In the genomic region with DNA sequence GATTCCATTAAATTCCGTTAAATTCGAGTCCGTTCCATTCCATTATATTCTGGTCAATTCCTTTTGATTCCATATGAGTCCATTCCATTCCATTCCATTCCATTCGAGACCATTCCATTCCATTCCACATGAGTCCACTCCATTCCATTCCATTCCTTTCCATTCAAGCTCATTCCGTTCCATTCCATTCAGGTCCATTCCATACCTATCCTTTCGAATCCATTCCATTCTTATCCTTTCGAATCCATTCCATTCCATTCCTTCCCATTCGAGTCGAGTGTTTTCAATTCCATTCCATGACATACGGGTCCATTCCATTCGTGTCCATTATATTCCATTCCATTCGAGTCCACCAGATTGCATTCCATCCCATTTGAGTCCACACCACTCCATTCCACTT, we compare ENCODE assay signal across 26 cellular contexts.
"Had no signal": no experiment of that assay in that cellular context is flagged by ENCODE, and none has a peak within 500 bp of the region (broad histone marks: within the 10 kb centered on the region; RNA-seq: fewer than 3 reads in every experiment).

No MANE protein-coding gene starts in this region.

- H3K4me1 ChIP-seq: ascending aorta, breast epithelium, colonic mucosa had no signal

- H3K27ac ChIP-seq: ascending aorta, breast epithelium, cardiac muscle cell, colonic mucosa had no signal

- FAIRE-seq: frontal cortex had no signal

- DNase-seq: activated CD4-positive, alpha-beta memory T cell treated with anti-CD3 and anti-CD28 coated beads for 36 hours; activated CD4-positive, alpha-beta T cell treated with anti-CD3 and anti-CD28 coated beads for 36 hours; activated CD4-positive, alpha-beta T cell treated with anti-CD3 and anti-CD28 coated beads, Interleukin-2, amount 10 ng/mL, durations not matched to agents 24 days and 14 days; activated CD4-positive, CD25-positive, alpha-beta regulatory T cell; activated CD4-positive, CD25-positive, alpha-beta regulatory T cell treated with anti-CD3 and anti-CD28 coated beads, Interleukin-2, amount 50 U/mL, for 72 hours; activated CD8-positive, alpha-beta memory T cell treated with anti-CD3 and anti-CD28 coated beads, Interleukin-2, amount 10 ng/mL, durations not matched to agents 7 days and 5 days; activated CD8-positive, alpha-beta memory T cell treated with anti-CD3 and anti-CD28 coated beads, Interleukin-2, amount 50 U/mL, for 4 hours; activated CD8-positive, alpha-beta T cell treated with anti-CD3 and anti-CD28 coated beads, Interleukin-2, amount 10 ng/mL, durations not matched to agents 7 days and 5 days; activated effector memory CD4-positive, alpha-beta T cell treated with anti-CD3 and anti-CD28 coated beads, Interleukin-2, amount 50 U/mL, for 16 hours; activated naive CD4-positive, alpha-beta T cell treated with anti-CD3 and anti-CD28 coated beads for 36 hours; activated naive CD8-positive, alpha-beta T cell treated with anti-CD3 and anti-CD28 coated beads, Interleukin-2, amount 10 ng/mL, durations not matched to agents 7 days and 5 days; activated T-cell treated with anti-CD3 and anti-CD28 coated beads, Interleukin-2, amount 50 U/mL, for 1 hour; activated T-cell treated with anti-CD3 and anti-CD28 coated beads, Interleukin-2, amount 50 U/mL, for 48 hours; central memory CD4-positive, alpha-beta T cell; cerebellar nuclear complex; colonic mucosa; effector CD8-positive, alpha-beta T cell; foreskin fibroblast; head of caudate nucleus; T-helper 2 cell had no signal

- H3K27me3 ChIP-seq: ascending aorta, breast epithelium, cardiac muscle cell, colonic mucosa had no signal

- H3K36me3 ChIP-seq: ascending aorta, breast epithelium, cardiac muscle cell, colonic mucosa had no signal

- H3K4me3 ChIP-seq: ascending aorta, breast epithelium, cardiac muscle cell, colonic mucosa had no signal

- ATAC-seq: activated CD4-positive, alpha-beta T cell treated with anti-CD3 and anti-CD28 coated beads for 36 hours; activated CD8-positive, alpha-beta memory T cell treated with anti-CD3 and anti-CD28 coated beads, Interleukin-2, amount 10 ng/mL, durations not matched to agents 7 days and 5 days; activated CD8-positive, alpha-beta T cell treated with anti-CD3 and anti-CD28 coated beads, Interleukin-2, amount 10 ng/mL, durations not matched to agents 7 days and 5 days; activated naive CD4-positive, alpha-beta T cell treated with anti-CD3 and anti-CD28 coated beads, Interleukin-2, amount 50 U/mL, for 72 hours; esophagus mucosa had no signal
